Comparison of ENCODE assay signal across 9 cellular contexts in the genomic region with DNA sequence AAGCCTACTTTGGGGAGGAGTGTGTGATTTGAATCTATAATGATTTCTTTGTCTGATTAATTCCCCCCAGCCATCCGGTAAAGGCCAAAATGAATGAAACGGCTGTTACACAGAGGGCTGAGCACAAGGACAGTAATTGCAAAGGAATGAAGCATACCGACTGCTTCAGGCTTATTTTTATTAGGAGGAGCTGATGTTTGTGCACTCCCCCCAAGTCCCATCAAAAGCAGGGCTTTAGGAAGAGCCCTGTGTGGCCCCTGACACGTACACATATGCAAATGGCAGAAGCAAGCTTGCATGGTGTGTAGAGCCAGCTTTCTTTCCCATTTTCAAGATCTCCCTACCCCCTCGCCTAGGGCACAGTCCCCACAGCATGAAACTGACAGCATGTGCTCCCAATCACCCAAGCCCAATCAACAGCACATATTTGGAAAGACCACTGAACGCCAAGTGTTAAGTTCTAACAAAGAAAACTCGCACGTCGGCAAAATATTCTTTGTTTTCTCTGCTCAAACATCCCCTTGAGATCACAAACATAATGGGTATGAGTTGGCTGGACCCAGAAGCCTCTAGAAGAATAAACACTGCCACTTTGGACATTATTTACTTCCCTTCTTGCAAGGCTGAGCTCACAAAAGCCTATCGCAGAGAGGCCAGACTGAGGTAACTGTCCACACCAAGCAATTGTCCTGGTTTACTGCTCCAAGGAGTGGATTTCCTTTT.
DNase-seq lines count a peak whose midpoint lies in the region; ATAC-seq and TF ChIP-seq lines count a peak whose summit lies in the region.
"Had no signal": no experiment of that assay in that cellular context is flagged by ENCODE, and none has a peak within 500 bp of the region (broad histone marks: within the 10 kb centered on the region; RNA-seq: fewer than 3 reads in every experiment).

No MANE protein-coding gene starts in this region.

- H3K9me3 ChIP-seq in gastroesophageal sphincter: no peaks in the 10 kb centered on the region
- no peaks in the 10 kb centered on the region for H3K9me3 ChIP-seq in psoas muscle

- TF ChIP-seq CTCF in WI38 (IDR thresholded peaks at IDR 0.05; ENCODE audit: low read depth, low read length) (no peak), gastroesophageal sphincter (IDR thresholded peaks at IDR 0.05) (no peak), psoas muscle (IDR thresholded peaks at IDR 0.05) (no peak)

- peak overlapping the region; percentile 1; the same call in 1 of the 2 replicates for H3K4me3 ChIP-seq in WI38 (ENCODE audit: low read depth, low read length)
- H3K4me3 ChIP-seq in gastroesophageal sphincter: no peak overlapping the region
- H3K4me3 ChIP-seq in psoas muscle: no peak overlapping the region

- intact Hi-C loops in psoas muscle (cut with DNase I): no loop called here

- no peaks in the 10 kb centered on the region for H3K27me3 ChIP-seq in gastroesophageal sphincter
- no peaks in the 10 kb centered on the region for H3K27me3 ChIP-seq in psoas muscle (ENCODE audit: insufficient read depth in 3 of 3, low read length in 2 of 3)

- DNase-seq in Caki2 (ENCODE audit: low read depth) (peak; percentile 96), psoas muscle (no peak), GDM1 (lab: John Stamatoyannopoulos, UW) (no peak)
- DNase-seq in activated naive CD4-positive, alpha-beta T cell (lab: John Stamatoyannopoulos, UW): no peak
- no peak for DNase-seq in effector CD4-positive, alpha-beta T cell
- DNase-seq: activated naive CD8-positive, alpha-beta T cell treated with anti-CD3 and anti-CD28 coated beads, Interleukin-2, amount 10 ng/mL, durations not matched to agents 7 days and 5 days had no signal

- H3K4me1 ChIP-seq in gastroesophageal sphincter (peaks cover 0 to 10% (median 4%) of the 10 kb centered on the region in 3 donors), psoas muscle (no peaks in the 10 kb centered on the region)

- no peak for TF ChIP-seq POLR2A in gastroesophageal sphincter (IDR thresholded peaks at IDR 0.05)

- ATAC-seq in gastroesophageal sphincter (peak; percentile 18), psoas muscle (peak in 1 of 4 donors; percentile 12), esophagus mucosa (no peak)

- TF ChIP-seq EP300 in gastroesophageal sphincter (IDR thresholded peaks at IDR 0.05): no peak

- H3K27ac ChIP-seq in gastroesophageal sphincter: peak overlapping the region; percentile 36 to 62 (median 50)
- H3K27ac ChIP-seq in psoas muscle: peak overlapping the region; percentile 70

- H3K36me3 ChIP-seq in gastroesophageal sphincter: no peaks in the 10 kb centered on the region
- H3K36me3 ChIP-seq in psoas muscle (ENCODE audit: insufficient read depth in 1 of 2, low read depth in 1 of 2): no peaks in the 10 kb centered on the region

- WGBS in gastroesophageal sphincter (ENCODE audit: low coverage in 1 of 2), 2 donors: 57 to 86% methylated on average over 5 to 9 of the region's 10 CpGs
- 32 to 53% (median 39%) methylated on average over 10 of the region's 10 CpGs for WGBS in psoas muscle, 3 donors

- in situ Hi-C loops in Caki2 (cut with HindIII; ENCODE audit: low pct_unique_long_range_greater_than_20kb, low sequenced_read_pairs): no loop called here
